ENCODE assay signal across 19 cellular contexts in the genomic region with DNA sequence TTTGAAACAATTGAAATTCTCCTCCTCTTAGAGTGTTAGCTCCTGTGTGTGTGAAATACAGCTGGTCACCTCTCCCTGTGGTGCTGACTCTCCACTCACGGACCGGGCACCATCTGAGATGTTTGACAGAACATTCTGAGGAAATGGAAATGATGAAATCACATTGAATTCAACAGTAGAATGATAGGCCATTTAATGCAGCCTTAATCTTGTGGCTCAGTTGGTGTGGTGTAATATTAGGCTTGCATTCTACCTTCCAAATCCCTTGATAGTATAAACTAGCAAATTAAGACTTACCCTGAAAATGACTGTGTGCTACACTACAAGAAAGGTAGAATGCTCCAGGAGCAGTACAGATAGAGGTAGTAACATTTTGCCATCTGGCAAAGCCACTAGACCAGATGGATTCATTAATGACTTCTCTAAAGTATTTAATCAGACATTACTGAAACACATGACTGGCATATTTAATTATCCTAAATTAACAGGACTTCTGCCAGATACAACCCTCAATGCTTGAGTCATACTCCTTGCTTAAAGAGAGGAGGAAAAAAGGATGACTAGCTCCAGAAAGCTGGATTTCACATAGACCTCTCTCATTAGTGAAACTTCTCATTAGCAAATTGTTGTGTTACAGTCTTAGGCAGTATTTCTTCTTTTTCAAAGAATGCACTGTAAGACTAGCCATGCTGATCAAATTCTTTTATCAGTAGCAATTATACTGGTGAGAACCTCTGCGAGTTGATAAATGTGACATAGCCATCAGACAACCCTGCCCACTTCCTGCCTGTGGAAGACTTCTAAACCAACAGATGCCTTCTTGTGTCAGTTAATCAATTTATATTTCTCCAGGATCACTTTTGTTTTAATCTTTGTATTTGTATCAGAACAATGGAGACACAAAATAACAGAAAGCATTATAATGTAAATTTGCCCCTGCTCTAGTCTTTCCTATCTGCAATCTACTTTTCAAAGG.
DNase-seq lines count a peak whose midpoint lies in the region; ATAC-seq and TF ChIP-seq lines count a peak whose summit lies in the region.
"Had no signal": no experiment of that assay in that cellular context is flagged by ENCODE, and none has a peak within 500 bp of the region (broad histone marks: within the 10 kb centered on the region; RNA-seq: fewer than 3 reads in every experiment).

No MANE protein-coding gene starts in this region.

- H3K27ac ChIP-seq in DND-41 (ENCODE audit: low read length): no peak overlapping the region
- no peak overlapping the region for H3K27ac ChIP-seq in brain microvascular endothelial cell
- H3K27ac ChIP-seq: HL-60, VCaP had no signal

- no peak overlapping the region for H3K4me3 ChIP-seq in DND-41 (ENCODE audit: low read depth in 1 of 2, low read length in 2 of 2)
- H3K4me3 ChIP-seq in fibroblast of mammary gland (ENCODE audit: control insufficient read depth, low read depth, low read length): no peak overlapping the region
- H3K4me3 ChIP-seq in brain microvascular endothelial cell (ENCODE audit: low read depth, low read length): no peak overlapping the region
- H3K4me3 ChIP-seq: K562 had no signal

- H3K27me3 ChIP-seq in DND-41 (ENCODE audit: insufficient read depth, low read length, poor library complexity) (no peaks in the 10 kb centered on the region), brain microvascular endothelial cell (replicated peaks) (no peaks in the 10 kb centered on the region)

- H2AFZ ChIP-seq in DND-41 (ENCODE audit: low read depth, low read length): no peak overlapping the region

- H3K4me2 ChIP-seq in DND-41 (ENCODE audit: insufficient read depth, low read length): no peak overlapping the region

- H4K20me1 ChIP-seq in DND-41 (ENCODE audit: insufficient read depth, low read length): no peaks in the 10 kb centered on the region

- peak; percentile 86 for ATAC-seq in DND-41 (ENCODE audit: insufficient read depth, low read depth)
- peak; percentile 76 for ATAC-seq in SK-N-SH treated with all-trans-retinoic acid at 6 μM for 48 hours
- no peak for ATAC-seq in GM18861 (IDR thresholded peaks at IDR 0.05; ENCODE audit: unreplicated experiment)
- ATAC-seq: activated T-cell treated with anti-CD3 and anti-CD28 coated beads, Interleukin-2, amount 50 U/mL, for 72 hours; K562; Panc1 had no signal

- TF ChIP-seq CTCF in DND-41 (IDR thresholded peaks at IDR 0.05; ENCODE audit: borderline replicate concordance, extremely low read depth, low read length, poor library complexity, severe bottlenecking) (no peak), fibroblast of mammary gland (conservative IDR thresholded peaks at IDR 0.05; ENCODE audit: control insufficient read depth, insufficient read depth, low read depth, low read length) (no peak), brain microvascular endothelial cell (IDR thresholded peaks at IDR 0.05; ENCODE audit: low read depth, low read length, missing control alignments) (no peak)

- H3K4me1 ChIP-seq in DND-41 (ENCODE audit: insufficient read depth, low read length): peaks cover 6% of the 10 kb centered on the region; the same call in 1 of the 2 replicates

- no peaks in the 10 kb centered on the region for H3K79me2 ChIP-seq in DND-41 (ENCODE audit: insufficient read depth, low read length)

- no peak overlapping the region for H3K9ac ChIP-seq in DND-41 (ENCODE audit: low read depth, low read length)

- in situ Hi-C loops in brain microvascular endothelial cell (cut with HindIII; ENCODE audit: low pct_ligation_motif_present, low sequenced_read_pairs): no loop called here

- H3K36me3 ChIP-seq in DND-41 (ENCODE audit: insufficient read depth, low read length): no peaks in the 10 kb centered on the region
- no peaks in the 10 kb centered on the region for H3K36me3 ChIP-seq in brain microvascular endothelial cell (replicated peaks)

- DNase-seq in DND-41 (peak; percentile 32), NCI-H1694 (lab: John Stamatoyannopoulos, UW) (peak; percentile 95), fibroblast of mammary gland (ENCODE audit: low read depth) (peak; percentile 30), brain microvascular endothelial cell (no peak), putamen (ENCODE audit: low spot score) (no peak)
- DNase-seq: activated CD4-positive, alpha-beta memory T cell treated with anti-CD3 and anti-CD28 coated beads, Interleukin-2, amount 10 ng/mL, durations not matched to agents 7 days and 5 days; activated naive CD8-positive, alpha-beta T cell treated with anti-CD3 and anti-CD28 coated beads, Interleukin-2, amount 10 ng/mL, durations not matched to agents 7 days and 5 days; activated T-cell treated with anti-CD3 and anti-CD28 coated beads, Interleukin-2, amount 50 U/mL, for 72 hours; effector CD4-positive, alpha-beta T cell; GF-D8; kidney; natural killer cell; posterior cingulate gyrus had no signal

- H3K9me3 ChIP-seq in DND-41 (ENCODE audit: insufficient read depth, low read length, severe bottlenecking): no peaks in the 10 kb centered on the region

TF ChIP-seq in SK-N-SH treated with all-trans-retinoic acid at 6 μM for 48 hours, 23 proteins besides CTCF, POLR2A, EP300 and RAD21:
- TF ChIP-seq SNAI2 (CRISPR knock-in tag; IDR thresholded peaks at IDR 0.05) (peak; percentile 92), ZNF70 (CRISPR knock-in tag; IDR thresholded peaks at IDR 0.05) (no peak), ISL1 (CRISPR knock-in tag; IDR thresholded peaks at IDR 0.05) (peak; percentile 82), TCF4 (CRISPR knock-in tag; IDR thresholded peaks at IDR 0.05; ENCODE audit: borderline replicate concordance) (peak; percentile 91), ZFP3 (CRISPR knock-in tag; IDR thresholded peaks at IDR 0.05) (peak; percentile 73; the same call in 1 of the 2 replicates), BACH2 (CRISPR knock-in tag; IDR thresholded peaks at IDR 0.05; ENCODE audit: borderline replicate concordance) (0 out of 2 replicates have a peak, but pooled peaks have one; percentile 80), TOX (CRISPR knock-in tag; IDR thresholded peaks at IDR 0.05; ENCODE audit: borderline replicate concordance) (no peak), ZNF565 (CRISPR knock-in tag; conservative IDR thresholded peaks at IDR 0.05; ENCODE audit: low read depth) (no peak), RARB (CRISPR knock-in tag; IDR thresholded peaks at IDR 0.05) (no peak), ZC3H10 (CRISPR knock-in tag; IDR thresholded peaks at IDR 0.05) (peak; percentile 83; the same call in 1 of the 2 replicates), OSR1 (CRISPR knock-in tag; IDR thresholded peaks at IDR 0.05) (no peak)
- TF ChIP-seq, protein P1, sequence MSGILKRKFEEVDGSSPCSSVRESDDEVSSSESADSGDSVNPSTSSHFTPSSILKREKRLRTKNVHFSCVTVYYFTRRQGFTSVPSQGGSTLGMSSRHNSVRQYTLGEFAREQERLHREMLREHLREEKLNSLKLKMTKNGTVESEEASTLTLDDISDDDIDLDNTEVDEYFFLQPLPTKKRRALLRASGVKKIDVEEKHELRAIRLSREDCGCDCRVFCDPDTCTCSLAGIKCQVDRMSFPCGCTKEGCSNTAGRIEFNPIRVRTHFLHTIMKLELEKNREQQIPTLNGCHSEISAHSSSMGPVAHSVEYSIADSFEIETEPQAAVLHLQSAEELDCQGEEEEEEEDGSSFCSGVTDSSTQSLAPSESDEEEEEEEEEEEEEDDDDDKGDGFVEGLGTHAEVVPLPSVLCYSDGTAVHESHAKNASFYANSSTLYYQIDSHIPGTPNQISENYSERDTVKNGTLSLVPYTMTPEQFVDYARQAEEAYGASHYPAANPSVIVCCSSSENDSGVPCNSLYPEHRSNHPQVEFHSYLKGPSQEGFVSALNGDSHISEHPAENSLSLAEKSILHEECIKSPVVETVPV (CRISPR knock-in tag; IDR thresholded peaks at IDR 0.05): 0 out of 2 replicates have a peak, but pooled peaks have one; percentile 61
- TF ChIP-seq, protein P2, sequence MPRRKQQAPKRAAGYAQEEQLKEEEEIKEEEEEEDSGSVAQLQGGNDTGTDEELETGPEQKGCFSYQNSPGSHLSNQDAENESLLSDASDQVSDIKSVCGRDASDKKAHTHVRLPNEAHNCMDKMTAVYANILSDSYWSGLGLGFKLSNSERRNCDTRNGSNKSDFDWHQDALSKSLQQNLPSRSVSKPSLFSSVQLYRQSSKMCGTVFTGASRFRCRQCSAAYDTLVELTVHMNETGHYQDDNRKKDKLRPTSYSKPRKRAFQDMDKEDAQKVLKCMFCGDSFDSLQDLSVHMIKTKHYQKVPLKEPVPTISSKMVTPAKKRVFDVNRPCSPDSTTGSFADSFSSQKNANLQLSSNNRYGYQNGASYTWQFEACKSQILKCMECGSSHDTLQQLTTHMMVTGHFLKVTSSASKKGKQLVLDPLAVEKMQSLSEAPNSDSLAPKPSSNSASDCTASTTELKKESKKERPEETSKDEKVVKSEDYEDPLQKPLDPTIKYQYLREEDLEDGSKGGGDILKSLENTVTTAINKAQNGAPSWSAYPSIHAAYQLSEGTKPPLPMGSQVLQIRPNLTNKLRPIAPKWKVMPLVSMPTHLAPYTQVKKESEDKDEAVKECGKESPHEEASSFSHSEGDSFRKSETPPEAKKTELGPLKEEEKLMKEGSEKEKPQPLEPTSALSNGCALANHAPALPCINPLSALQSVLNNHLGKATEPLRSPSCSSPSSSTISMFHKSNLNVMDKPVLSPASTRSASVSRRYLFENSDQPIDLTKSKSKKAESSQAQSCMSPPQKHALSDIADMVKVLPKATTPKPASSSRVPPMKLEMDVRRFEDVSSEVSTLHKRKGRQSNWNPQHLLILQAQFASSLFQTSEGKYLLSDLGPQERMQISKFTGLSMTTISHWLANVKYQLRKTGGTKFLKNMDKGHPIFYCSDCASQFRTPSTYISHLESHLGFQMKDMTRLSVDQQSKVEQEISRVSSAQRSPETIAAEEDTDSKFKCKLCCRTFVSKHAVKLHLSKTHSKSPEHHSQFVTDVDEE (CRISPR knock-in tag; IDR thresholded peaks at IDR 0.05): peak; percentile 80; the same call in 1 of the 2 replicates
- TF ChIP-seq, protein P3, sequence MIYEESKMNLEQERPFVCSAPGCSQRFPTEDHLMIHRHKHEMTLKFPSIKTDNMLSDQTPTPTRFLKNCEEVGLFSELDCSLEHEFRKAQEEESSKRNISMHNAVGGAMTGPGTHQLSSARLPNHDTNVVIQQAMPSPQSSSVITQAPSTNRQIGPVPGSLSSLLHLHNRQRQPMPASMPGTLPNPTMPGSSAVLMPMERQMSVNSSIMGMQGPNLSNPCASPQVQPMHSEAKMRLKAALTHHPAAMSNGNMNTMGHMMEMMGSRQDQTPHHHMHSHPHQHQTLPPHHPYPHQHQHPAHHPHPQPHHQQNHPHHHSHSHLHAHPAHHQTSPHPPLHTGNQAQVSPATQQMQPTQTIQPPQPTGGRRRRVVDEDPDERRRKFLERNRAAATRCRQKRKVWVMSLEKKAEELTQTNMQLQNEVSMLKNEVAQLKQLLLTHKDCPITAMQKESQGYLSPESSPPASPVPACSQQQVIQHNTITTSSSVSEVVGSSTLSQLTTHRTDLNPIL (CRISPR knock-in tag; IDR thresholded peaks at IDR 0.05; ENCODE audit: low read depth): peak; percentile 53; the same call in 1 of the 2 replicates

Comparison
In these comparisons a context has a peak if more than half of its experiments do, and no peak if none do; other contexts are left out.
1. DNase-seq: peak in DND-41 (single experiment), NCI-H1694 (single experiment) and fibroblast of mammary gland (single experiment); none in brain microvascular endothelial cell (single experiment) and putamen (single experiment).